In genomic region chr7:32056767-32057166, GRCh38 we compare ENCODE assay signal across 22 cellular contexts.
"Had no signal": no experiment of that assay in that cellular context is flagged by ENCODE, and none has a peak within 500 bp of the region (broad histone marks: within the 10 kb centered on the region; RNA-seq: fewer than 3 reads in every experiment).

No MANE protein-coding gene starts in this region.

- H3K27ac Mint-ChIP-seq: endodermal cell; immature natural killer cell; mesothelial cell of epicardium; naive B cell; natural killer cell treated with Interleukin-12 subunit alpha and Interleukin-12 subunit beta and Interleukin-15 and Interleukin-18, amount 100 ng/mL, for 72 hours; progenitor cell of endocrine pancreas; stimulated activated effector memory CD8-positive, alpha-beta T cell treated with anti-CD3 and anti-CD28 coated beads, Interleukin-12 subunit alpha, Interleukin-12 subunit beta, amount 100 ng/mL, for 72 hours had no signal

- DNase-seq: effector CD8-positive, alpha-beta T cell; endodermal cell; foreskin fibroblast; immature natural killer cell; islet precursor cell; kidney glomerular epithelial cell; mesenchymal stem cell; mucosa of descending colon; naive B cell; sigmoid colon; stimulated activated CD4-positive, alpha-beta T cell treated with anti-CD3 and anti-CD28 coated beads, Interleukin-2, amount 100 ng/mL, for 24 hours; stimulated activated CD4-positive, alpha-beta T cell treated with anti-CD3 and anti-CD28 coated beads, Interleukin-4, amount 100 ng/mL, for 24 hours; stimulated activated naive CD4-positive, alpha-beta T cell treated with Interleukin-2 at 50 U/mL for 16 hours; stomach; trophoblast cell had no signal

- H3K36me3 Mint-ChIP-seq: immature natural killer cell; mesothelial cell of epicardium; naive B cell; natural killer cell treated with Interleukin-12 subunit alpha and Interleukin-12 subunit beta and Interleukin-15 and Interleukin-18, amount 100 ng/mL, for 72 hours; stimulated activated effector memory CD8-positive, alpha-beta T cell treated with anti-CD3 and anti-CD28 coated beads, Interleukin-12 subunit alpha, Interleukin-12 subunit beta, amount 100 ng/mL, for 72 hours had no signal

- H3K9me3 Mint-ChIP-seq: mesothelial cell of epicardium had no signal

- H3K4me1 Mint-ChIP-seq: immature natural killer cell; naive B cell; stimulated activated effector memory CD8-positive, alpha-beta T cell treated with anti-CD3 and anti-CD28 coated beads, Interleukin-12 subunit alpha, Interleukin-12 subunit beta, amount 100 ng/mL, for 72 hours had no signal

- H3K4me3 Mint-ChIP-seq: endodermal cell; immature natural killer cell; mesothelial cell of epicardium; natural killer cell treated with Interleukin-12 subunit alpha and Interleukin-12 subunit beta and Interleukin-15 and Interleukin-18, amount 100 ng/mL, for 72 hours; neural crest cell; stimulated activated effector memory CD8-positive, alpha-beta T cell treated with anti-CD3 and anti-CD28 coated beads, Interleukin-12 subunit alpha, Interleukin-12 subunit beta, amount 100 ng/mL, for 72 hours had no signal

- ATAC-seq: esophagus mucosa; gastroesophageal sphincter; mucosa of descending colon; natural killer cell treated with Interleukin-12 subunit alpha and Interleukin-12 subunit beta and Interleukin-15 and Interleukin-18, amount 100 ng/mL, for 72 hours; stimulated activated effector memory CD8-positive, alpha-beta T cell treated with anti-CD3 and anti-CD28 coated beads, Interleukin-12 subunit alpha, Interleukin-12 subunit beta, amount 100 ng/mL, for 72 hours had no signal

- H3K27me3 Mint-ChIP-seq: naive B cell had no signal
